In genomic region chr17:48101012-48101720, GRCh38 we compare ENCODE assay signal across 1 cellular context.
TF ChIP-seq lines count a peak whose summit lies in the region.

CBX1 (minus strand) TSS chr17:48101478; CDS start chr17:48077004, 24,474 bp downstream.

TF ChIP-seq in HepG2, 621 proteins besides CTCF, POLR2A, EP300 and RAD21 (continued from another document and continues in another):
- TF ChIP-seq WIZ (CRISPR knock-in tag; IDR thresholded peaks at IDR 0.05) (peak; percentile 88), ARNT2 (CRISPR knock-in tag; IDR thresholded peaks at IDR 0.05; ENCODE audit: low read depth) (peak; percentile 89), ZNF501 (CRISPR knock-in tag; IDR thresholded peaks at IDR 0.05) (peak; percentile 99), ZBTB38 (CRISPR knock-in tag; IDR thresholded peaks at IDR 0.05) (peak; percentile 87), KMT2B (CRISPR knock-in tag; IDR thresholded peaks at IDR 0.05) (peak; percentile 91), ADNP (CRISPR knock-in tag; IDR thresholded peaks at IDR 0.05) (no peak), DNMT1 (CRISPR knock-in tag; IDR thresholded peaks at IDR 0.05) (peak; percentile 95; the same call in 1 of the 2 replicates), RBM39 (IDR thresholded peaks at IDR 0.05; ENCODE audit: low read depth, low read length, poor library complexity, severe bottlenecking) (peak; percentile 88), ZNF460 (CRISPR knock-in tag; IDR thresholded peaks at IDR 0.05; ENCODE audit: borderline replicate concordance) (peak; percentile 100), ZNF720 (CRISPR knock-in tag; IDR thresholded peaks at IDR 0.05) (no peak), BCLAF1 (IDR thresholded peaks at IDR 0.05) (no peak), CREM (IDR thresholded peaks at IDR 0.05) (peak; percentile 65), CREM (CRISPR knock-in tag; IDR thresholded peaks at IDR 0.05) (no peak), PAF1 (CRISPR knock-in tag; IDR thresholded peaks at IDR 0.05) (no peak), KLF13 (CRISPR knock-in tag; IDR thresholded peaks at IDR 0.05) (no peak), KDM5A (IDR thresholded peaks at IDR 0.05; ENCODE audit: borderline replicate concordance, low read length) (peak; percentile 76; the same call in 1 of the 2 replicates), TFDP1 (CRISPR knock-in tag; IDR thresholded peaks at IDR 0.05; ENCODE audit: borderline replicate concordance) (peak; percentile 82; the same call in 1 of the 2 replicates), BCL6 (CRISPR knock-in tag; IDR thresholded peaks at IDR 0.05) (peak; percentile 19), ZNF407 (CRISPR knock-in tag; IDR thresholded peaks at IDR 0.05; ENCODE audit: not compliant biosample characterization) (peak; percentile 87), POGZ (CRISPR knock-in tag; IDR thresholded peaks at IDR 0.05) (peak; percentile 85), ZBTB42 (CRISPR knock-in tag; IDR thresholded peaks at IDR 0.05) (peak; percentile 95), SMAD1 (CRISPR knock-in tag; IDR thresholded peaks at IDR 0.05; ENCODE audit: borderline replicate concordance, low read depth) (peak; percentile 70; the same call in 1 of the 2 replicates), HOXA7 (CRISPR knock-in tag; IDR thresholded peaks at IDR 0.05) (no peak), NKX3-1 (CRISPR knock-in tag; IDR thresholded peaks at IDR 0.05) (peak; percentile 65; the same call in 1 of the 2 replicates), SOX5 (CRISPR knock-in tag; IDR thresholded peaks at IDR 0.05; ENCODE audit: borderline replicate concordance) (peak; percentile 67; the same call in 1 of the 2 replicates), ZNF7 (CRISPR knock-in tag; IDR thresholded peaks at IDR 0.05) (no peak), ATF2 (CRISPR knock-in tag; IDR thresholded peaks at IDR 0.05) (peak; percentile 74; the same call in 1 of the 2 replicates), IKZF1 (IDR thresholded peaks at IDR 0.05) (no peak), ZFP37 (CRISPR knock-in tag; IDR thresholded peaks at IDR 0.05; ENCODE audit: borderline replicate concordance) (peak; percentile 52; the same call in 1 of the 2 replicates), ZNF773 (CRISPR knock-in tag; IDR thresholded peaks at IDR 0.05; ENCODE audit: borderline replicate concordance) (no peak; the same call in 1 of the 2 replicates), ZFYVE20 (CRISPR knock-in tag; IDR thresholded peaks at IDR 0.05; ENCODE audit: borderline replicate concordance, low read depth) (0 out of 2 replicates have a peak, but pooled peaks have one; percentile 53), ZNF512 (CRISPR knock-in tag; IDR thresholded peaks at IDR 0.05) (0 out of 2 replicates have a peak, but pooled peaks have one; percentile 51), ZNF878 (CRISPR knock-in tag; IDR thresholded peaks at IDR 0.05) (peak; percentile 51; the same call in 1 of the 2 replicates), BRD4 (CRISPR knock-in tag; IDR thresholded peaks at IDR 0.05) (peak; percentile 58; the same call in 1 of the 2 replicates), ZNF703 (CRISPR knock-in tag; IDR thresholded peaks at IDR 0.05; ENCODE audit: borderline replicate concordance) (no peak; the same call in 1 of the 2 replicates), ZC3H13 (CRISPR knock-in tag; IDR thresholded peaks at IDR 0.05) (peak; percentile 64), PREB (CRISPR knock-in tag; IDR thresholded peaks at IDR 0.05) (0 out of 2 replicates have a peak, but pooled peaks have one; percentile 76), KLF9 (CRISPR knock-in tag; IDR thresholded peaks at IDR 0.05; ENCODE audit: low read depth) (no peak), UBTF (CRISPR knock-in tag; IDR thresholded peaks at IDR 0.05) (peak; percentile 90), RBFOX2 (IDR thresholded peaks at IDR 0.05; ENCODE audit: low read depth, low read length) (peak; percentile 92), MNT (IDR thresholded peaks at IDR 0.05) (no peak)
